In genomic region chr5:87156631-87157030, GRCh38 we compare ENCODE assay signal across 20 cellular contexts.
A peak's percentile ranks its signal among the peaks of the same experiment; 100 is the strongest.
DNase-seq lines count a peak whose midpoint lies in the region; ATAC-seq, FAIRE-seq and TF ChIP-seq lines count a peak whose summit lies in the region.
"Had no signal": no experiment of that assay in that cellular context is flagged by ENCODE, and none has a peak within 500 bp of the region (broad histone marks: within the 10 kb centered on the region; RNA-seq: fewer than 3 reads in every experiment).

No MANE protein-coding gene starts in this region.

- no peaks in the 10 kb centered on the region for H3K9me2 ChIP-seq in HCT116 (ENCODE audit: insufficient read depth)

- CTCF ChIA-PET in HCT116 (lab: Charles Lee), result no interaction called here

- H3K36me3 ChIP-seq in HCT116 (ENCODE audit: control insufficient read depth in 1 of 2, insufficient read depth in 2 of 2, low read length in 2 of 2) (no peaks in the 10 kb centered on the region), MG63 (no peaks in the 10 kb centered on the region), bronchial epithelial cell (ENCODE audit: control insufficient read depth, insufficient read depth, low read length) (no peaks in the 10 kb centered on the region)
- H3K36me3 ChIP-seq: HAP-1 had no signal

- intact Hi-C loops in HCT116 (cut with micrococcal nuclease) (no loop called here), sciatic nerve (cut with DNase I) (no loop called here)

- H3K27me3 ChIP-seq in HCT116 (ENCODE audit: insufficient read depth, low read length), result no peaks in the 10 kb centered on the region
- H3K27me3 ChIP-seq in MG63, result no peaks in the 10 kb centered on the region
- H3K27me3 ChIP-seq in bronchial epithelial cell (ENCODE audit: control insufficient read depth, insufficient read depth, low read length), result no peaks in the 10 kb centered on the region

- H4K20me1 ChIP-seq in HCT116 (ENCODE audit: insufficient read depth), result no peaks in the 10 kb centered on the region

- H3K9ac ChIP-seq in HCT116 (ENCODE audit: low read length), result no peak overlapping the region
- H3K9ac ChIP-seq: GM23248 had no signal

- no peak for FAIRE-seq in bronchial epithelial cell (lab: Jason Lieb, UNC)
- FAIRE-seq: D721Med had no signal

- H3K27ac Mint-ChIP-seq in naive thymus-derived CD8-positive, alpha-beta T cell, result no peak overlapping the region
- H3K27ac Mint-ChIP-seq: CD8-positive, alpha-beta memory T cell had no signal

- no peak overlapping the region for H3K4me3 ChIP-seq in HCT116 (replicated peaks in 1 of 2; ENCODE audit: low read depth in 1 of 2, low read length in 2 of 2)
- no peak overlapping the region for H3K4me3 ChIP-seq in MG63
- H3K4me3 ChIP-seq in bronchial epithelial cell (ENCODE audit: low read depth, low read length), result no peak overlapping the region
- H3K4me3 ChIP-seq: GM23248, HAP-1 had no signal

- no peaks in the 10 kb centered on the region for H3K36me3 Mint-ChIP-seq in naive thymus-derived CD8-positive, alpha-beta T cell

- no peak for ATAC-seq in HCT116
- no peak for ATAC-seq in GM18517 (IDR thresholded peaks at IDR 0.05; ENCODE audit: unreplicated experiment)
- no peak for ATAC-seq in sciatic nerve
- ATAC-seq in naive thymus-derived CD8-positive, alpha-beta T cell, result no peak
- ATAC-seq: Right ventricle myocardium inferior had no signal

- H3K4me1 ChIP-seq in HCT116 (ENCODE audit: control insufficient read depth in 1 of 2, insufficient read depth in 2 of 2, low read length in 2 of 2), result peaks cover 0 to 5% of the 10 kb centered on the region in 2 experiments; a peak in 2 of 4 replicates
- H3K4me1 ChIP-seq: HAP-1 had no signal

- H3K4me1 Mint-ChIP-seq in naive thymus-derived CD8-positive, alpha-beta T cell, result peaks cover 0 to 4% (median 2%) of the 10 kb centered on the region in 4 donors

- POLR2A ChIA-PET in HCT116 (lab: Charles Lee), result no interaction called here
- POLR2A ChIA-PET in naive thymus-derived CD8-positive, alpha-beta T cell (lab: Charles Lee), result no interaction called here

- TF ChIP-seq RAD21 in HCT116 (IDR thresholded peaks at IDR 0.05; ENCODE audit: low read depth), result no peak

- TF ChIP-seq CTCF in HCT116 (IDR thresholded peaks at IDR 0.05 in 2 of 3, conservative IDR thresholded peaks at IDR 0.05 in 1 of 3; ENCODE audit: borderline replicate concordance in 1 of 3, insufficient read depth in 1 of 3, low read depth in 2 of 3, low read length in 2 of 3) (no peak), bronchial epithelial cell (IDR thresholded peaks at IDR 0.05; ENCODE audit: insufficient read depth, low read length, severe bottlenecking) (no peak)

- no peak for TF ChIP-seq POLR2A in HCT116 (IDR thresholded peaks at IDR 0.05; ENCODE audit: borderline replicate concordance, extremely low read depth, insufficient read depth, insufficient read length)

- no peak for DNase-seq in HCT116 (ENCODE audit: low read depth, low spot score)
- DNase-seq in MG63, result peak; percentile 51
- peak; percentile 66 for DNase-seq in bronchial epithelial cell (ENCODE audit: low read depth)
- DNase-seq in myocyte (ENCODE audit: low read depth), result peak; percentile 39
- no peak for DNase-seq in sciatic nerve (ENCODE audit: low spot score)
- DNase-seq in naive thymus-derived CD8-positive, alpha-beta T cell, result no peak
- DNase-seq: ACHN; C1 segment of cervical spinal cord; CD8-positive, alpha-beta memory T cell; DMS79 treated with DMSO at 0.1 percent for 48 hours; GM23248; Kasumi-1; NCI-H1105 treated with DMSO at 0.1 percent for 48 hours; NCI-H1694 treated with DMSO at 0.1 percent for 48 hours; NCI-H2227 treated with DMSO at 0.1 percent for 48 hours; NCI-H524 treated with DMSO at 0.1 percent for 48 hours had no signal

- H3K9me3 ChIP-seq in HCT116 (ENCODE audit: control insufficient read depth in 1 of 2, insufficient read depth in 1 of 2, low read depth in 1 of 2, low read length in 2 of 2), result no peaks in the 10 kb centered on the region
- no peaks in the 10 kb centered on the region; the same call in 1 of the 2 replicates for H3K9me3 ChIP-seq in MG63
- H3K9me3 ChIP-seq: HAP-1 had no signal

- no peaks in the 10 kb centered on the region for H3K27me3 Mint-ChIP-seq in naive thymus-derived CD8-positive, alpha-beta T cell

- H3K27ac ChIP-seq in HCT116 (ENCODE audit: low read depth, low read length), result no peak overlapping the region
- H3K27ac ChIP-seq: GM23248 had no signal

- H3K9me3 Mint-ChIP-seq in naive thymus-derived CD8-positive, alpha-beta T cell, result no peaks in the 10 kb centered on the region
- H3K9me3 Mint-ChIP-seq: CD8-positive, alpha-beta memory T cell had no signal

- no TSS peak for BruUV-seq in HCT116 (replicated peaks; lab: Mats Ljungman, UMichigan)

- peak overlapping the region; percentile 86 for H2AFZ ChIP-seq in HCT116 (ENCODE audit: low read depth, low read length, poor library complexity, severe bottlenecking)
- H2AFZ ChIP-seq: GM23248 had no signal

- H3K4me3 Mint-ChIP-seq in naive thymus-derived CD8-positive, alpha-beta T cell, result no peak overlapping the region
- H3K4me3 Mint-ChIP-seq: CD8-positive, alpha-beta memory T cell had no signal

- RAD21 ChIA-PET in HCT116 (lab: Charles Lee; ENCODE audit: low non-redundant PET in 1 of 2, low total read pairs in 2 of 2, uncharacterized antibody in 2 of 2, unreplicated experiment in 2 of 2), result no interaction called here

- no peak overlapping the region for H3K4me2 ChIP-seq in HCT116 (ENCODE audit: low read length)

- H3K79me2 ChIP-seq in HCT116 (ENCODE audit: insufficient read depth, low read length), result no peaks in the 10 kb centered on the region

TF ChIP-seq in HCT116, 20 proteins besides CTCF, POLR2A, EP300 and RAD21:
- TF ChIP-seq, protein P1, sequence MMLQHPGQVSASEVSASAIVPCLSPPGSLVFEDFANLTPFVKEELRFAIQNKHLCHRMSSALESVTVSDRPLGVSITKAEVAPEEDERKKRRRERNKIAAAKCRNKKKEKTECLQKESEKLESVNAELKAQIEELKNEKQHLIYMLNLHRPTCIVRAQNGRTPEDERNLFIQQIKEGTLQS (IDR thresholded peaks at IDR 0.05), result no peak
- TF ChIP-seq YY1 (IDR thresholded peaks at IDR 0.05; ENCODE audit: extremely low read depth, insufficient replicate concordance, low read depth, low read length), result no peak
- TF ChIP-seq ZFX (IDR thresholded peaks at IDR 0.05), result no peak
- no peak for TF ChIP-seq SIN3A (IDR thresholded peaks at IDR 0.05; ENCODE audit: low read depth)
- TF ChIP-seq JUND (IDR thresholded peaks at IDR 0.05), result no peak
- TF ChIP-seq EZH2phosphoT487 (IDR thresholded peaks at IDR 0.05; ENCODE audit: borderline replicate concordance), result no peak
- TF ChIP-seq EGR1 (IDR thresholded peaks at IDR 0.05; ENCODE audit: low read depth), result no peak
- TF ChIP-seq, protein P2, sequence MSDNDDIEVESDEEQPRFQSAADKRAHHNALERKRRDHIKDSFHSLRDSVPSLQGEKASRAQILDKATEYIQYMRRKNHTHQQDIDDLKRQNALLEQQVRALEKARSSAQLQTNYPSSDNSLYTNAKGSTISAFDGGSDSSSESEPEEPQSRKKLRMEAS (IDR thresholded peaks at IDR 0.05), result no peak
- no peak for TF ChIP-seq SRF (IDR thresholded peaks at IDR 0.05; ENCODE audit: low read depth)
- TF ChIP-seq EZH2 (IDR thresholded peaks at IDR 0.05), result no peak
- TF ChIP-seq ZBTB33 (IDR thresholded peaks at IDR 0.05; ENCODE audit: extremely low read depth, insufficient replicate concordance, low read length), result no peak
- TF ChIP-seq, protein P3, sequence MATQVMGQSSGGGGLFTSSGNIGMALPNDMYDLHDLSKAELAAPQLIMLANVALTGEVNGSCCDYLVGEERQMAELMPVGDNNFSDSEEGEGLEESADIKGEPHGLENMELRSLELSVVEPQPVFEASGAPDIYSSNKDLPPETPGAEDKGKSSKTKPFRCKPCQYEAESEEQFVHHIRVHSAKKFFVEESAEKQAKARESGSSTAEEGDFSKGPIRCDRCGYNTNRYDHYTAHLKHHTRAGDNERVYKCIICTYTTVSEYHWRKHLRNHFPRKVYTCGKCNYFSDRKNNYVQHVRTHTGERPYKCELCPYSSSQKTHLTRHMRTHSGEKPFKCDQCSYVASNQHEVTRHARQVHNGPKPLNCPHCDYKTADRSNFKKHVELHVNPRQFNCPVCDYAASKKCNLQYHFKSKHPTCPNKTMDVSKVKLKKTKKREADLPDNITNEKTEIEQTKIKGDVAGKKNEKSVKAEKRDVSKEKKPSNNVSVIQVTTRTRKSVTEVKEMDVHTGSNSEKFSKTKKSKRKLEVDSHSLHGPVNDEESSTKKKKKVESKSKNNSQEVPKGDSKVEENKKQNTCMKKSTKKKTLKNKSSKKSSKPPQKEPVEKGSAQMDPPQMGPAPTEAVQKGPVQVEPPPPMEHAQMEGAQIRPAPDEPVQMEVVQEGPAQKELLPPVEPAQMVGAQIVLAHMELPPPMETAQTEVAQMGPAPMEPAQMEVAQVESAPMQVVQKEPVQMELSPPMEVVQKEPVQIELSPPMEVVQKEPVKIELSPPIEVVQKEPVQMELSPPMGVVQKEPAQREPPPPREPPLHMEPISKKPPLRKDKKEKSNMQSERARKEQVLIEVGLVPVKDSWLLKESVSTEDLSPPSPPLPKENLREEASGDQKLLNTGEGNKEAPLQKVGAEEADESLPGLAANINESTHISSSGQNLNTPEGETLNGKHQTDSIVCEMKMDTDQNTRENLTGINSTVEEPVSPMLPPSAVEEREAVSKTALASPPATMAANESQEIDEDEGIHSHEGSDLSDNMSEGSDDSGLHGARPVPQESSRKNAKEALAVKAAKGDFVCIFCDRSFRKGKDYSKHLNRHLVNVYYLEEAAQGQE (IDR thresholded peaks at IDR 0.05; ENCODE audit: low read depth), result no peak
- TF ChIP-seq SP1 (IDR thresholded peaks at IDR 0.05; ENCODE audit: low read depth), result no peak
- TF ChIP-seq CEBPB (IDR thresholded peaks at IDR 0.05; ENCODE audit: low read depth), result no peak

Comparison
In these comparisons a context has a peak if more than half of its experiments do, and no peak if none do; other contexts are left out.
1. DNase-seq: peak in MG63 (single experiment), bronchial epithelial cell (single experiment) and myocyte (single experiment); none in HCT116 (single experiment), sciatic nerve (single experiment) and naive thymus-derived CD8-positive, alpha-beta T cell (0 of 10).